ENCODE assay signal across 9 cellular contexts in the genomic region with DNA sequence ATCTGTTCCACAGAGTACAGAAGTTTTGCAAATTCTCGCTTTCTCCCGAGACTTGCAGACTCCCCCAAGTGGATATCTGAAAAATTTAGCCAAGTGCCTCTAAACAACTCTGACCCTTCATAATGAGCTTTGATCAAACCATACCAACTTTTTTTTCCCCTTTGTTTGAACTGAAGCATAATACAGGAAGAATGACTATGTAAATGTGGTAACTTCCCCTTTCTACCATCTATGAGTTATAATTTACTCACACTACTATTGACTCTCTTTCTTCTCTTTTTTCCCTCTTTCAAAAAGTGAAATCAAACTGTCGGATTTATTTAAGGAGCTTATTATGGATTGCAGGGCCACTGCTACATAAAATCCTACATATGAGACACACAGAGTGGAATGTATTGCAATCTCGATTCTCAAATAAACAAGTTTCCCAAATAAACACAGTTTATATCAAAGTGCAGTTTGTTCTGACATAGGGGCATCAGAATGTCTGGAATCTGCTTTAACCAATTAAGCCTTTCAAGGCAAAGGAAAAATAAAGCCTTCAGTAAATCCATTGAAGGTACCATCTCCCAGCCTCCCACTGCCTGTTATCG. TPM values are rescaled to one million over a fixed set of nuclear protein-coding genes. Genes with fewer than 3 reads are reported as not detected.
DNase-seq lines count a peak whose midpoint lies in the region; ATAC-seq and TF ChIP-seq lines count a peak whose summit lies in the region.
"Had no signal": no experiment of that assay in that cellular context is flagged by ENCODE, and none has a peak within 500 bp of the region (broad histone marks: within the 10 kb centered on the region; RNA-seq: fewer than 3 reads in every experiment).

No MANE protein-coding gene starts in this region.

- intact Hi-C loops in upper lobe of right lung (cut with DNase I), result no loop called here

- no peaks in the 10 kb centered on the region for H3K9me3 Mint-ChIP-seq in activated naive CD8-positive, alpha-beta T cell treated with anti-CD3 and anti-CD28 coated beads, Interleukin-2, amount 50 U/mL, for 24 hours
- H3K9me3 Mint-ChIP-seq in activated CD8-positive, alpha-beta T cell treated with anti-CD3 and anti-CD28 coated beads, Interleukin-2, amount 10 ng/mL, durations not matched to agents 7 days and 5 days (ENCODE audit: insufficient read depth), result no peaks in the 10 kb centered on the region

- no peaks in the 10 kb centered on the region for H3K4me1 ChIP-seq in upper lobe of right lung

- POLR2A ChIA-PET in activated CD8-positive, alpha-beta T cell treated with anti-CD3 and anti-CD28 coated beads, Interleukin-2, amount 10 ng/mL, durations not matched to agents 7 days and 5 days (lab: Charles Lee), result no interaction called here

- TF ChIP-seq CTCF in upper lobe of right lung (IDR thresholded peaks at IDR 0.05), result no peak

- H3K27ac Mint-ChIP-seq in activated naive CD8-positive, alpha-beta T cell treated with anti-CD3 and anti-CD28 coated beads, Interleukin-2, amount 50 U/mL, for 24 hours, result no peak overlapping the region
- no peak overlapping the region for H3K27ac Mint-ChIP-seq in activated CD8-positive, alpha-beta T cell treated with anti-CD3 and anti-CD28 coated beads, Interleukin-2, amount 10 ng/mL, durations not matched to agents 7 days and 5 days

- peak overlapping the region; percentile 63 for H3K27ac ChIP-seq in upper lobe of right lung
- H3K27ac ChIP-seq: VCaP had no signal

- H3K36me3 Mint-ChIP-seq in activated naive CD8-positive, alpha-beta T cell treated with anti-CD3 and anti-CD28 coated beads, Interleukin-2, amount 50 U/mL, for 24 hours (ENCODE audit: low read depth), result no peaks in the 10 kb centered on the region
- H3K36me3 Mint-ChIP-seq in activated CD8-positive, alpha-beta T cell treated with anti-CD3 and anti-CD28 coated beads, Interleukin-2, amount 10 ng/mL, durations not matched to agents 7 days and 5 days (ENCODE audit: low read depth), result no peaks in the 10 kb centered on the region

- H3K27me3 ChIP-seq in upper lobe of right lung, result no peaks in the 10 kb centered on the region

- H3K4me3 Mint-ChIP-seq in activated naive CD8-positive, alpha-beta T cell treated with anti-CD3 and anti-CD28 coated beads, Interleukin-2, amount 50 U/mL, for 24 hours, result peak overlapping the region; percentile 54
- H3K4me3 Mint-ChIP-seq in activated CD8-positive, alpha-beta T cell treated with anti-CD3 and anti-CD28 coated beads, Interleukin-2, amount 10 ng/mL, durations not matched to agents 7 days and 5 days, result no peak overlapping the region

- ATAC-seq in GM18511 (IDR thresholded peaks at IDR 0.05; ENCODE audit: unreplicated experiment), result peak; percentile 22
- no peak for ATAC-seq in activated naive CD8-positive, alpha-beta T cell treated with anti-CD3 and anti-CD28 coated beads, Interleukin-2, amount 50 U/mL, for 24 hours
- ATAC-seq in upper lobe of right lung, result peak; percentile 57
- ATAC-seq in activated CD8-positive, alpha-beta T cell treated with anti-CD3 and anti-CD28 coated beads, Interleukin-2, amount 10 ng/mL, durations not matched to agents 7 days and 5 days, result no peak
- ATAC-seq in HG03280 (IDR thresholded peaks at IDR 0.05; ENCODE audit: unreplicated experiment), result no peak

- DNase-seq in HS-5 (ENCODE audit: low read depth) (peak; percentile 85), kidney glomerular epithelial cell (lab: John Stamatoyannopoulos, UW) (peak; percentile 50), upper lobe of right lung (no peak), NCI-H2081 (lab: John Stamatoyannopoulos, UW) (no peak)
- no peak for DNase-seq in activated naive CD8-positive, alpha-beta T cell treated with anti-CD3 and anti-CD28 coated beads, Interleukin-2, amount 50 U/mL, for 24 hours
- DNase-seq in activated CD8-positive, alpha-beta T cell treated with anti-CD3 and anti-CD28 coated beads, Interleukin-2, amount 10 ng/mL, durations not matched to agents 7 days and 5 days, result no peak

- H3K27me3 Mint-ChIP-seq in activated naive CD8-positive, alpha-beta T cell treated with anti-CD3 and anti-CD28 coated beads, Interleukin-2, amount 50 U/mL, for 24 hours, result peaks cover 48% of the 10 kb centered on the region
- H3K27me3 Mint-ChIP-seq in activated CD8-positive, alpha-beta T cell treated with anti-CD3 and anti-CD28 coated beads, Interleukin-2, amount 10 ng/mL, durations not matched to agents 7 days and 5 days (ENCODE audit: low read depth), result peaks cover 36% of the 10 kb centered on the region

- CTCF ChIA-PET in activated CD8-positive, alpha-beta T cell treated with anti-CD3 and anti-CD28 coated beads, Interleukin-2, amount 10 ng/mL, durations not matched to agents 7 days and 5 days (lab: Charles Lee), result no interaction called here

- H3K4me1 Mint-ChIP-seq in activated naive CD8-positive, alpha-beta T cell treated with anti-CD3 and anti-CD28 coated beads, Interleukin-2, amount 50 U/mL, for 24 hours, result peaks cover 15% of the 10 kb centered on the region
- peaks cover 7% of the 10 kb centered on the region for H3K4me1 Mint-ChIP-seq in activated CD8-positive, alpha-beta T cell treated with anti-CD3 and anti-CD28 coated beads, Interleukin-2, amount 10 ng/mL, durations not matched to agents 7 days and 5 days (ENCODE audit: low read depth)

- no peaks in the 10 kb centered on the region for H3K9me3 ChIP-seq in upper lobe of right lung

- peak overlapping the region; percentile 50 for H3K4me3 ChIP-seq in upper lobe of right lung

- H3K36me3 ChIP-seq in upper lobe of right lung, result no peaks in the 10 kb centered on the region

RNA-seq across cellular contexts. Expression of a gene that starts 1.4 kb away (rescaled TPM):
- total RNA-seq in upper lobe of right lung, result 0.78 TPM
- total RNA-seq in activated CD8-positive, alpha-beta T cell treated with anti-CD3 and anti-CD28 coated beads, Interleukin-2, amount 10 ng/mL, durations not matched to agents 7 days and 5 days, result not detected

Comparison
In these comparisons a context has a peak if more than half of its experiments do, and no peak if none do; other contexts are left out.
1. ATAC-seq: peak in GM18511 (single experiment) and upper lobe of right lung (single experiment); none in activated naive CD8-positive, alpha-beta T cell treated with anti-CD3 and anti-CD28 coated beads, Interleukin-2, amount 50 U/mL, for 24 hours (single experiment), activated CD8-positive, alpha-beta T cell treated with anti-CD3 and anti-CD28 coated beads, Interleukin-2, amount 10 ng/mL, durations not matched to agents 7 days and 5 days (single experiment) and HG03280 (single experiment).
2. DNase-seq: peak in HS-5 (single experiment) and kidney glomerular epithelial cell (single experiment); none in activated naive CD8-positive, alpha-beta T cell treated with anti-CD3 and anti-CD28 coated beads, Interleukin-2, amount 50 U/mL, for 24 hours (single experiment), upper lobe of right lung (single experiment), activated CD8-positive, alpha-beta T cell treated with anti-CD3 and anti-CD28 coated beads, Interleukin-2, amount 10 ng/mL, durations not matched to agents 7 days and 5 days (single experiment) and NCI-H2081 (0 of 2).